1 cellular context compared by ENCODE assay signal in genomic region chr18:80249217-80250093, GRCh38.
TF ChIP-seq lines count a peak whose summit lies in the region.

No MANE protein-coding gene starts in this region.

TF ChIP-seq in H1, 55 proteins besides CTCF, POLR2A, EP300 and RAD21 (continued from another document):
- TF ChIP-seq SIX5 (IDR thresholded peaks at IDR 0.05; ENCODE audit: low read depth, low read length) (no peak), GTF2F1 (IDR thresholded peaks at IDR 0.05; ENCODE audit: borderline replicate concordance, low read depth, low read length) (no peak), SIN3A (conservative IDR thresholded peaks at IDR 0.05 in 1 of 2, IDR thresholded peaks at IDR 0.05 in 1 of 2; ENCODE audit: low read depth in 1 of 2, low read length in 2 of 2) (no peak), SIRT6 (IDR thresholded peaks at IDR 0.05; ENCODE audit: low read length) (no peak), MAX (IDR thresholded peaks at IDR 0.05) (no peak), SP1 (IDR thresholded peaks at IDR 0.05; ENCODE audit: low read depth, low read length) (no peak), TCF12 (IDR thresholded peaks at IDR 0.05; ENCODE audit: low read depth, low read length) (no peak), KDM1A (IDR thresholded peaks at IDR 0.05; ENCODE audit: borderline replicate concordance, low read length) (no peak), CHD7 (IDR thresholded peaks at IDR 0.05; ENCODE audit: insufficient replicate concordance, low read length) (no peak), USF2 (IDR thresholded peaks at IDR 0.05; ENCODE audit: low read length) (no peak), CTBP2 (IDR thresholded peaks at IDR 0.05; ENCODE audit: borderline replicate concordance, insufficient read depth, insufficient read length, low read length) (no peak), RBBP5 (IDR thresholded peaks at IDR 0.05; ENCODE audit: borderline replicate concordance, low read depth, low read length) (no peak), KDM5A (IDR thresholded peaks at IDR 0.05; ENCODE audit: low read length) (no peak)
TF ChIP-seq in H1: peak in this region for 0.
